Comparison of ENCODE assay signal across 12 cellular contexts in genomic region chr6:134589512-134589911, GRCh38.
DNase-seq lines count a peak whose midpoint lies in the region; ATAC-seq and TF ChIP-seq lines count a peak whose summit lies in the region.
"Had no signal": no experiment of that assay in that cellular context is flagged by ENCODE, and none has a peak within 500 bp of the region (broad histone marks: within the 10 kb centered on the region; RNA-seq: fewer than 3 reads in every experiment).

No MANE protein-coding gene starts in this region.

- peaks cover 0 to 8% (median 0%) of the 10 kb centered on the region in 3 donors for H3K4me1 Mint-ChIP-seq in T-cell
- H3K4me1 Mint-ChIP-seq: activated CD4-positive, alpha-beta T cell treated with anti-CD3 and anti-CD28 coated beads, Interleukin-2, amount 10 ng/mL, durations not matched to agents 7 days and 5 days; B cell had no signal

- DNase-seq in ACHN = peak; percentile 52
- DNase-seq in HS-27A (ENCODE audit: low read depth) = peak; percentile 88
- peak; percentile 95 for DNase-seq in astrocyte of the spinal cord (ENCODE audit: low read depth, low spot score)
- DNase-seq in iPS-NIHi11 (ENCODE audit: low spot score) = peak; percentile 35
- no peak for DNase-seq in 8988T
- no peak for DNase-seq in NCI-H69 (lab: John Stamatoyannopoulos, UW)
- no peak for DNase-seq in Right ventricle myocardium inferior (ENCODE audit: missing footprints)
- no peak for DNase-seq in T-cell
- DNase-seq: activated CD4-positive, alpha-beta T cell treated with anti-CD3 and anti-CD28 coated beads, Interleukin-2, amount 10 ng/mL, durations not matched to agents 7 days and 5 days; NCI-H2171 had no signal

- CTCF ChIA-PET in T-cell (lab: Charles Lee) = interaction anchor here in 1 of 2 donors (0.6 kb wide), 1 partner anchor 294 kb away, joined by 3 read pairs; no protein-coding TSS in a partner anchor

- TF ChIP-seq CTCF in astrocyte of the spinal cord (IDR thresholded peaks at IDR 0.05; ENCODE audit: low read depth, low read length) = no peak

- POLR2A ChIA-PET in T-cell (lab: Charles Lee) = no interaction called here

- no peaks in the 10 kb centered on the region for H3K36me3 Mint-ChIP-seq in T-cell
- H3K36me3 Mint-ChIP-seq: mesothelial cell of epicardium had no signal

- no peaks in the 10 kb centered on the region for H3K9me3 Mint-ChIP-seq in T-cell
- H3K9me3 Mint-ChIP-seq: activated CD4-positive, alpha-beta T cell treated with anti-CD3 and anti-CD28 coated beads, Interleukin-2, amount 10 ng/mL, durations not matched to agents 7 days and 5 days; mesothelial cell of epicardium had no signal

- H3K4me3 ChIP-seq in astrocyte of the spinal cord (ENCODE audit: low read depth, low read length) = no peak overlapping the region

- in situ Hi-C loops in ACHN (cut with HindIII; ENCODE audit: low pct_ligation_motif_present, low pct_unique_long_range_greater_than_20kb, low sequenced_read_pairs) = no loop called here
- in situ Hi-C loops in astrocyte of the spinal cord (cut with HindIII; ENCODE audit: low sequenced_read_pairs) = no loop called here

- intact Hi-C loops in Right ventricle myocardium inferior (cut with DNase I) = no loop called here

- ATAC-seq in Right ventricle myocardium inferior = no peak
- ATAC-seq in T-cell (replicated peaks in 1 of 4) = no peak

- H3K4me3 Mint-ChIP-seq in T-cell = no peak overlapping the region
- H3K4me3 Mint-ChIP-seq: activated CD4-positive, alpha-beta T cell treated with anti-CD3 and anti-CD28 coated beads, Interleukin-2, amount 10 ng/mL, durations not matched to agents 7 days and 5 days; B cell; mesothelial cell of epicardium had no signal

- no peak overlapping the region for H3K27ac Mint-ChIP-seq in T-cell
- H3K27ac Mint-ChIP-seq: activated CD4-positive, alpha-beta T cell treated with anti-CD3 and anti-CD28 coated beads, Interleukin-2, amount 10 ng/mL, durations not matched to agents 7 days and 5 days; B cell; mesothelial cell of epicardium had no signal

- H3K27me3 Mint-ChIP-seq in T-cell = no peaks in the 10 kb centered on the region
- H3K27me3 Mint-ChIP-seq: B cell had no signal

Comparison
In these comparisons a context has a peak if more than half of its experiments do, and no peak if none do; other contexts are left out.
1. DNase-seq: peak in ACHN (single experiment), HS-27A (single experiment), astrocyte of the spinal cord (single experiment) and iPS-NIHi11 (single experiment); none in 8988T (single experiment), NCI-H69 (single experiment), Right ventricle myocardium inferior (single experiment) and T-cell (0 of 34).